In genomic region chr6:107114213-107114871, GRCh38 we compare ENCODE assay signal across 1 cellular context.
TF ChIP-seq lines count a peak whose summit lies in the region.

No MANE protein-coding gene starts in this region.

TF ChIP-seq in HEK293, 187 proteins besides CTCF, POLR2A, EP300 and RAD21 (continued from another document):
- TF ChIP-seq PBX3 (CRISPR knock-in tag; IDR thresholded peaks at IDR 0.05): peak; percentile 91; the same call in 1 of the 2 replicates
- TF ChIP-seq ZBTB6 (tag by site-specific recombination; IDR thresholded peaks at IDR 0.05): peak; percentile 70; the same call in 1 of the 2 replicates
- TF ChIP-seq ZNF335 (tag by site-specific recombination; conservative IDR thresholded peaks at IDR 0.05): no peak
- TF ChIP-seq ZNF76 (tag by site-specific recombination; IDR thresholded peaks at IDR 0.05; ENCODE audit: borderline replicate concordance, low read depth): peak; percentile 38; the same call in 1 of the 2 replicates
- peak; percentile 61; the same call in 1 of the 2 replicates for TF ChIP-seq ZBTB20 (tag by site-specific recombination; IDR thresholded peaks at IDR 0.05)
- TF ChIP-seq OVOL3 (tag by site-specific recombination; IDR thresholded peaks at IDR 0.05): no peak
- TF ChIP-seq ZNF202 (tag by site-specific recombination; IDR thresholded peaks at IDR 0.05; ENCODE audit: borderline replicate concordance): no peak
- peak; percentile 88 for TF ChIP-seq ZBTB8A (tag by site-specific recombination; IDR thresholded peaks at IDR 0.05)
- TF ChIP-seq HOXC10 (CRISPR knock-in tag; IDR thresholded peaks at IDR 0.05): peak; percentile 94
- TF ChIP-seq YY1 (tag by site-specific recombination; IDR thresholded peaks at IDR 0.05): peak; percentile 61
- no peak for TF ChIP-seq ZSCAN18 (tag by site-specific recombination; IDR thresholded peaks at IDR 0.05)
- peak; percentile 97 for TF ChIP-seq ZSCAN30 (tag by site-specific recombination; IDR thresholded peaks at IDR 0.05)
- TF ChIP-seq ZBTB26 (tag by site-specific recombination; optimal IDR thresholded peaks at IDR 0.05): peak; percentile 73
- 0 out of 2 replicates have a peak, but pooled peaks have one; percentile 39 for TF ChIP-seq KLF9 (tag by site-specific recombination; IDR thresholded peaks at IDR 0.05; ENCODE audit: low read depth)
- no peak for TF ChIP-seq PRDM2 (tag by site-specific recombination; IDR thresholded peaks at IDR 0.05; ENCODE audit: borderline replicate concordance)
- TF ChIP-seq ZNF449 (tag by site-specific recombination; IDR thresholded peaks at IDR 0.05): 0 out of 2 replicates have a peak, but pooled peaks have one; percentile 27
- no peak for TF ChIP-seq MYNN (tag by site-specific recombination; IDR thresholded peaks at IDR 0.05; ENCODE audit: borderline replicate concordance)
- TF ChIP-seq SP2 (tag by site-specific recombination; IDR thresholded peaks at IDR 0.05): peak; percentile 18; the same call in 1 of the 2 replicates
- TF ChIP-seq ZNF518A (tag by site-specific recombination; conservative IDR thresholded peaks at IDR 0.05; ENCODE audit: low read depth): no peak
- 0 out of 2 replicates have a peak, but pooled peaks have one; percentile 4 for TF ChIP-seq EGR2 (tag by site-specific recombination; IDR thresholded peaks at IDR 0.05; ENCODE audit: low read depth)
- TF ChIP-seq ZNF10 (tag by site-specific recombination; IDR thresholded peaks at IDR 0.05): peak; percentile 19; the same call in 1 of the 2 replicates
